Comparison of ENCODE assay signal across 24 cellular contexts in the genomic region with DNA sequence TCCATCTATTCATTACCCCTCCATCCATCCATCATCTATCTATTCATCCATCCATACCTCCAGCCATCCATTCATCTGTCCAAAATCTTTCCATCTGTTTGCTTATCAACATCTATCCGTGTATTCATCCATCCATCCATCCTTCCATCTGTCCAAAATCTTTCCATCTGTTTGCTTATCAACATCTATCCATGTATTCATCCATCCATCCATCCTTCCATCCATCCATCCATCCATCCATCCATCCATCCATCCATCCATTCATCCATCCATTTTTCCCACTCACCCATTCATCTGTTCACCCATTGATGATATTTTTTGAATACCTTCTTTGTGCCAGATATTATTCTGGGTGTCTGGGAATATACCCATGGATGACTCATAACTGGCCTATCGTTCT.
"Had no signal": no experiment of that assay in that cellular context is flagged by ENCODE, and none has a peak within 500 bp of the region (broad histone marks: within the 10 kb centered on the region; RNA-seq: fewer than 3 reads in every experiment).

No MANE protein-coding gene starts in this region.

- H3K4me2 ChIP-seq: hepatocyte had no signal

- H2AFZ ChIP-seq: hepatocyte had no signal

- H3K9me3 Mint-ChIP-seq: mesothelial cell of epicardium; stimulated activated naive B cell treated with anti-CD40 and anti-IgM and Interleukin-4, amounts not matched to agents 10 μg/mL and 1 μg/mL and 100 μg/mL, for 72 hours had no signal

- H3K4me1 Mint-ChIP-seq: naive B cell; natural killer cell; neural crest cell; stimulated activated naive B cell treated with anti-CD40 and anti-IgM and Interleukin-4, amounts not matched to agents 10 μg/mL and 1 μg/mL and 100 μg/mL, for 72 hours had no signal

- H3K4me3 ChIP-seq: hepatocyte, left ventricle myocardium inferior, lung, pancreas, right atrium auricular region, right lobe of liver, stomach, testis, thyroid gland, transverse colon, upper lobe of left lung had no signal

- H3K36me3 Mint-ChIP-seq: naive B cell; natural killer cell; stimulated activated naive B cell treated with anti-CD40 and anti-IgM and Interleukin-4, amounts not matched to agents 10 μg/mL and 1 μg/mL and 100 μg/mL, for 72 hours had no signal

- H3K27ac Mint-ChIP-seq: mesothelial cell of epicardium; natural killer cell; stimulated activated naive B cell treated with anti-CD40 and anti-IgM and Interleukin-4, amounts not matched to agents 10 μg/mL and 1 μg/mL and 100 μg/mL, for 72 hours had no signal

- DNase-seq: islet precursor cell; left ventricle myocardium inferior; mesendoderm; naive B cell; natural killer cell; nucleus accumbens; pancreas; right lobe of liver; stimulated activated CD4-positive, alpha-beta T cell treated with anti-CD3 and anti-CD28 coated beads, Interleukin-12 subunit alpha, Interleukin-12 subunit beta, amount 100 ng/mL, for 4 hours; stimulated activated CD4-positive, alpha-beta T cell treated with anti-CD3 and anti-CD28 coated beads, Interleukin-15, amount 100 ng/mL, for 24 hours; stimulated activated CD4-positive, alpha-beta T cell treated with anti-CD3 and anti-CD28 coated beads, Interleukin-2, amount 100 ng/mL, for 24 hours; stimulated activated CD4-positive, alpha-beta T cell treated with anti-CD3 and anti-CD28 coated beads, Interleukin-4, amount 100 ng/mL, for 1 hour; stimulated activated naive B cell treated with anti-CD40 and anti-IgM and Interleukin-4, amounts not matched to agents 10 μg/mL and 1 μg/mL and 100 μg/mL, for 72 hours; stimulated activated naive CD8-positive, alpha-beta T cell treated with anti-CD3 and anti-CD28 coated beads, Interleukin-15, Interleukin-2, amounts not matched to agents 100 U/mL and 50 U/mL, for 24 hours; stomach; testis; thyroid gland; transverse colon; upper lobe of left lung had no signal

- H3K4me1 ChIP-seq: left ventricle myocardium inferior, pancreas, right atrium auricular region, right lobe of liver, stomach, testis, thyroid gland, transverse colon, upper lobe of left lung had no signal

- H3K4me3 Mint-ChIP-seq: mesothelial cell of epicardium; naive B cell; natural killer cell; neural crest cell; stimulated activated naive B cell treated with anti-CD40 and anti-IgM and Interleukin-4, amounts not matched to agents 10 μg/mL and 1 μg/mL and 100 μg/mL, for 72 hours had no signal

- H3K27ac ChIP-seq: hepatocyte, left ventricle myocardium inferior, pancreas, right atrium auricular region, right lobe of liver, stomach, testis, thyroid gland, transverse colon, upper lobe of left lung had no signal

- H3K27me3 ChIP-seq: hepatocyte, right atrium auricular region, right lobe of liver, stomach, testis, thyroid gland, transverse colon, upper lobe of left lung had no signal

- H3K9me3 ChIP-seq: left ventricle myocardium inferior, pancreas, right atrium auricular region, right lobe of liver, stomach, testis, thyroid gland, transverse colon, upper lobe of left lung had no signal

- FAIRE-seq: pancreas had no signal

- ATAC-seq: natural killer cell; pancreas; right lobe of liver; stimulated activated naive B cell treated with anti-CD40 and anti-IgM and Interleukin-4, amounts not matched to agents 10 μg/mL and 1 μg/mL and 100 μg/mL, for 72 hours; stimulated activated naive CD8-positive, alpha-beta T cell treated with anti-CD3 and anti-CD28 coated beads, Interleukin-15, Interleukin-2, amounts not matched to agents 100 U/mL and 50 U/mL, for 24 hours had no signal

- H3K36me3 ChIP-seq: pancreas, right atrium auricular region, right lobe of liver, stomach, thyroid gland, transverse colon, upper lobe of left lung had no signal
